ENCODE assay signal across 9 cellular contexts in genomic region chr1:64242895-64243756, GRCh38. TPM values are rescaled to one million over a fixed set of nuclear protein-coding genes. Genes with fewer than 3 reads are reported as not detected.
A peak's percentile ranks its signal among the peaks of the same experiment; 100 is the strongest.
DNase-seq lines count a peak whose midpoint lies in the region; ATAC-seq, FAIRE-seq and TF ChIP-seq lines count a peak whose summit lies in the region.
"Had no signal": no experiment of that assay in that cellular context is flagged by ENCODE, and none has a peak within 500 bp of the region (broad histone marks: within the 10 kb centered on the region; RNA-seq: fewer than 3 reads in every experiment).

No MANE protein-coding gene starts in this region.

- no peak for FAIRE-seq in A549 (lab: Jason Lieb, UNC)

- peak overlapping the region; percentile 12 for H3K9ac ChIP-seq in iPS-18a (ENCODE audit: low read length)

- 46% methylated on average over 6 of the region's 6 CpGs for WGBS in A549 (ENCODE audit: missing lambda C conversion rate)
- WGBS in tibial nerve, 2 donors, result 33% methylated on average over 6 of the region's 6 CpGs

- CTCF ChIA-PET in A549 (lab: Yijun Ruan, JAX), result interaction anchor here (0.7 to 2.4 kb wide), 27 partner anchors 8 to 686 kb away, joined by 3 to 17 read pairs (median 4); partner anchors contain the start of gene ROR1

- H3K4me3 Mint-ChIP-seq in activated naive CD8-positive, alpha-beta T cell treated with anti-CD3 and anti-CD28 coated beads for 36 hours, result peak overlapping the region; percentile 58

- POLR2A ChIA-PET in A549 (lab: Yijun Ruan, JAX), result no interaction called here

- H3K27ac ChIP-seq in A549 (no peak overlapping the region; a peak in 1 of 6 replicates), iPS-18a (ENCODE audit: low read length) (peak overlapping the region; percentile 52), tibial nerve (no peak overlapping the region)

- TF ChIP-seq POLR2A in A549 (IDR thresholded peaks at IDR 0.05; ENCODE audit: low read length) (no peak), tibial nerve (IDR thresholded peaks at IDR 0.05) (no peak)

- H3K27ac Mint-ChIP-seq in activated naive CD8-positive, alpha-beta T cell treated with anti-CD3 and anti-CD28 coated beads for 36 hours, result no peak overlapping the region

- TF ChIP-seq EP300 in A549 (IDR thresholded peaks at IDR 0.05) (no peak), tibial nerve (IDR thresholded peaks at IDR 0.05) (no peak)

- H3K9me3 Mint-ChIP-seq in activated naive CD8-positive, alpha-beta T cell treated with anti-CD3 and anti-CD28 coated beads for 36 hours, result no peaks in the 10 kb centered on the region

- ATAC-seq in A549 (peak in 1 of 2 experiments; percentile 66; a peak in 2 of 6 replicates), GM19397 (IDR thresholded peaks at IDR 0.05; ENCODE audit: unreplicated experiment) (no peak)

- peaks cover 25% of the 10 kb centered on the region for H3K4me1 Mint-ChIP-seq in activated naive CD8-positive, alpha-beta T cell treated with anti-CD3 and anti-CD28 coated beads for 36 hours

- H3K4me2 ChIP-seq in A549, result no peak overlapping the region

- DNase-seq in A549 (ENCODE audit: low read depth in 1 of 2, low spot score in 1 of 2), result peak in 1 of 2 experiments; percentile 47
- peak; percentile 53 for DNase-seq in EL
- peak; percentile 43 for DNase-seq in NCI-H2081 treated with DMSO at 0.1 percent for 48 hours (lab: John Stamatoyannopoulos, UW)
- no peak for DNase-seq in activated naive CD8-positive, alpha-beta T cell treated with anti-CD3 and anti-CD28 coated beads for 36 hours
- no peak for DNase-seq in tibial nerve (ENCODE audit: low spot score in 2 of 2)
- DNase-seq in stimulated activated naive CD4-positive, alpha-beta T cell treated with Interleukin-2 at 50 U/mL for 16 hours (lab: John Stamatoyannopoulos, UW), result no peak

- H3K4me1 ChIP-seq in A549, result peaks cover 4% of the 10 kb centered on the region; the same call in 1 of the 3 replicates
- peaks cover 23% of the 10 kb centered on the region for H3K4me1 ChIP-seq in iPS-18a (ENCODE audit: control insufficient read depth, low read depth, low read length)
- peaks cover 0 to 4% (median 0%) of the 10 kb centered on the region in 4 donors for H3K4me1 ChIP-seq in tibial nerve

- H3K4me3 ChIP-seq in A549 (no peak overlapping the region), iPS-18a (ENCODE audit: low read length) (peak overlapping the region; percentile 29), tibial nerve (no peak overlapping the region)
- H3K4me3 ChIP-seq: lung had no signal

- TF ChIP-seq CTCF in A549 (IDR thresholded peaks at IDR 0.05) (peak; percentile 74), tibial nerve (IDR thresholded peaks at IDR 0.05) (peak; percentile 24 to 79 (median 42))

- no peaks in the 10 kb centered on the region for H3K36me3 Mint-ChIP-seq in activated naive CD8-positive, alpha-beta T cell treated with anti-CD3 and anti-CD28 coated beads for 36 hours

- peak; percentile 71 to 79 for TF ChIP-seq RAD21 in A549 (conservative IDR thresholded peaks at IDR 0.05 in 1 of 2, IDR thresholded peaks at IDR 0.05 in 1 of 2)

- H3K36me3 ChIP-seq in iPS-18a (ENCODE audit: control insufficient read depth, low read depth, low read length) (no peaks in the 10 kb centered on the region), tibial nerve (no peaks in the 10 kb centered on the region)

- no peaks in the 10 kb centered on the region for H3K27me3 ChIP-seq in iPS-18a (ENCODE audit: control insufficient read depth, insufficient read depth, low read length)
- no peaks in the 10 kb centered on the region for H3K27me3 ChIP-seq in tibial nerve

- peaks cover 4% of the 10 kb centered on the region for H3K27me3 Mint-ChIP-seq in activated naive CD8-positive, alpha-beta T cell treated with anti-CD3 and anti-CD28 coated beads for 36 hours

- H3K9me3 ChIP-seq in A549 (no peaks in the 10 kb centered on the region), iPS-18a (ENCODE audit: control insufficient read depth, low read depth, low read length) (no peaks in the 10 kb centered on the region), tibial nerve (no peaks in the 10 kb centered on the region)

TF ChIP-seq in A549, 52 proteins besides CTCF, POLR2A, EP300 and RAD21:
- TF ChIP-seq TP53 (CRISPR knock-in tag; IDR thresholded peaks at IDR 0.05), result no peak
- TF ChIP-seq KDM5A (IDR thresholded peaks at IDR 0.05), result no peak
- TF ChIP-seq SMC3 (IDR thresholded peaks at IDR 0.05), result peak; percentile 91

RNA-seq across cellular contexts. Expression of gene UBE2U, which starts 39.7 kb away (rescaled TPM):
- polyA plus RNA-seq in A549 (2011; rRNA removed), result not detected in 2 replicates
- not detected in 2 replicates for polyA plus RNA-seq in A549 (2012; cell fraction: cytosol; rRNA removed)
- not detected in 2 replicates for polyA plus RNA-seq in A549 (2012; cell fraction: nucleus; rRNA removed)
- polyA plus RNA-seq in A549 (2017; fragmentation: RNase III; extraction: RNeasy Plus Mini Kit Qiagen cat#74134 plus additional on column Dnase treatment), result not detected in 3 replicates
- not detected in 2 replicates for polyA minus RNA-seq in A549 (2011; rRNA and poly(A)+ RNA removed)
- total RNA-seq in activated naive CD8-positive, alpha-beta T cell treated with anti-CD3 and anti-CD28 coated beads for 36 hours, result not detected
- total RNA-seq in tibial nerve, result not detected
- total RNA-seq: lung had no signal
- polyA plus RNA-seq: lung had no signal

Comparison
In these comparisons a context has a peak if more than half of its experiments do, and no peak if none do; other contexts are left out.
1. DNase-seq: peak in EL (single experiment) and NCI-H2081 treated with DMSO at 0.1 percent for 48 hours (single experiment); none in activated naive CD8-positive, alpha-beta T cell treated with anti-CD3 and anti-CD28 coated beads for 36 hours (single experiment), tibial nerve (0 of 2) and stimulated activated naive CD4-positive, alpha-beta T cell treated with Interleukin-2 at 50 U/mL for 16 hours (single experiment).